ENCODE assay signal across 8 cellular contexts in genomic region chr6:166097914-166098522, GRCh38.
DNase-seq lines count a peak whose midpoint lies in the region; ATAC-seq and TF ChIP-seq lines count a peak whose summit lies in the region.

No MANE protein-coding gene starts in this region.

- H3K27ac ChIP-seq in mesenchymal stem cell (ENCODE audit: low read length, poor library complexity, severe bottlenecking) = no peak overlapping the region

- peak overlapping the region in 1 of 2 donors; percentile 30 for H3K4me3 Mint-ChIP-seq in effector memory CD8-positive, alpha-beta T cell

- H3K9me3 Mint-ChIP-seq in effector memory CD8-positive, alpha-beta T cell = peaks cover 0 to 6% of the 10 kb centered on the region in 2 donors

- H3K23ac ChIP-seq in mesenchymal stem cell (ENCODE audit: low read length in 2 of 2) = no peak overlapping the region

- H3K36me3 ChIP-seq in mesenchymal stem cell (ENCODE audit: control insufficient read depth in 1 of 2, insufficient read depth in 2 of 2, low read depth in 1 of 2, low read length in 2 of 2) = no peaks in the 10 kb centered on the region

- peak; percentile 64 for DNase-seq in DMS53 (lab: John Stamatoyannopoulos, UW)
- peak; percentile 52 for DNase-seq in activated CD4-positive, alpha-beta T cell treated with anti-CD3 and anti-CD28 coated beads, Interleukin-2, amount 50 U/mL, for 1 hour
- peak; percentile 30 to 38 (median 34) for DNase-seq in effector memory CD8-positive, alpha-beta T cell
- peak; percentile 83 for DNase-seq in mesenchymal stem cell
- DNase-seq in stimulated activated CD8-positive, alpha-beta memory T cell treated with anti-CD3 and anti-CD28 coated beads, Interleukin-12 subunit alpha, Interleukin-12 subunit beta, amount 100 ng/mL, for 4 hours (ENCODE audit: low read depth) = peak; percentile 14

- no peak overlapping the region for H3K14ac ChIP-seq in mesenchymal stem cell (ENCODE audit: low read length in 2 of 2)

- H4K8ac ChIP-seq in mesenchymal stem cell (ENCODE audit: low read length) = no peak overlapping the region

- no peak overlapping the region for H2BK120ac ChIP-seq in mesenchymal stem cell (ENCODE audit: low read depth, low read length)

- ATAC-seq in GM21526 (IDR thresholded peaks at IDR 0.05; ENCODE audit: low FRiP score, unreplicated experiment) = peak; percentile 91
- ATAC-seq in effector memory CD8-positive, alpha-beta T cell (replicated peaks) = peak; percentile 48
- no peak for ATAC-seq in GM19397 (IDR thresholded peaks at IDR 0.05; ENCODE audit: unreplicated experiment)

- H3K27ac Mint-ChIP-seq in effector memory CD8-positive, alpha-beta T cell = no peak overlapping the region

- H2BK15ac ChIP-seq in mesenchymal stem cell (ENCODE audit: low read depth, poor library complexity, severe bottlenecking) = no peak overlapping the region

- peak overlapping the region; percentile 49 for H3K4me2 ChIP-seq in mesenchymal stem cell (ENCODE audit: low read length, poor library complexity, severe bottlenecking)

- TF ChIP-seq CTCF in LNCAP (IDR thresholded peaks at IDR 0.05) = peak; percentile 95

- H3K4me1 Mint-ChIP-seq in effector memory CD8-positive, alpha-beta T cell (ENCODE audit: low read depth in 2 of 2) = peaks cover 0 to 2% of the 10 kb centered on the region in 2 donors

- WGBS in mesenchymal stem cell = 36% methylated on average over 18 of the region's 19 CpGs

- no peaks in the 10 kb centered on the region for H3K36me3 Mint-ChIP-seq in effector memory CD8-positive, alpha-beta T cell (ENCODE audit: insufficient read depth)

- H2BK5ac ChIP-seq in mesenchymal stem cell (ENCODE audit: low read depth, low read length, poor library complexity, severe bottlenecking) = no peak overlapping the region

- no peak overlapping the region for H3K4ac ChIP-seq in mesenchymal stem cell (ENCODE audit: low read depth in 1 of 2, low read length in 2 of 2)

- peak overlapping the region; percentile 80 for H3K9ac ChIP-seq in mesenchymal stem cell (ENCODE audit: low read length)

- H3K4me1 ChIP-seq in mesenchymal stem cell (ENCODE audit: control insufficient read depth, insufficient read depth, low read depth, low read length) = no peaks in the 10 kb centered on the region

- H3K9me3 ChIP-seq in mesenchymal stem cell (ENCODE audit: control insufficient read depth, low read length) = peaks cover 14% of the 10 kb centered on the region

- no peak overlapping the region for H2BK12ac ChIP-seq in mesenchymal stem cell (ENCODE audit: low read length in 2 of 2)

- H2AFZ ChIP-seq in mesenchymal stem cell (ENCODE audit: low read depth, low read length) = no peak overlapping the region

- H3K18ac ChIP-seq in mesenchymal stem cell (ENCODE audit: low read depth in 1 of 2, low read length in 2 of 2) = no peak overlapping the region

- no peak overlapping the region for H2AK5ac ChIP-seq in mesenchymal stem cell (ENCODE audit: low read length, severe bottlenecking)

- H4K91ac ChIP-seq in mesenchymal stem cell (ENCODE audit: low read length) = no peak overlapping the region

- peaks cover 0 to 29% of the 10 kb centered on the region in 2 experiments for H3K27me3 ChIP-seq in mesenchymal stem cell (ENCODE audit: control insufficient read depth in 1 of 2, insufficient read depth in 1 of 2, low read length in 2 of 2)

- H3K4me3 ChIP-seq in mesenchymal stem cell (ENCODE audit: insufficient read depth in 1 of 2, low read depth in 1 of 2, low read length in 2 of 2) = peak overlapping the region in 1 of 2 experiments; percentile 68

- H3K27me3 Mint-ChIP-seq in effector memory CD8-positive, alpha-beta T cell = peaks cover 40 to 67% of the 10 kb centered on the region in 2 donors

- no peaks in the 10 kb centered on the region for H3K79me1 ChIP-seq in mesenchymal stem cell (replicated peaks; ENCODE audit: low read length, poor library complexity, severe bottlenecking)

Comparison
In these comparisons a context has a peak if more than half of its experiments do, and no peak if none do; other contexts are left out.
1. DNase-seq: peak in every context shown above with its lines; median percentile 83 in mesenchymal stem cell; 64 in DMS53; 52 in activated CD4-positive, alpha-beta T cell treated with anti-CD3 and anti-CD28 coated beads, Interleukin-2, amount 50 U/mL, for 1 hour; 34 in effector memory CD8-positive, alpha-beta T cell; 14 in stimulated activated CD8-positive, alpha-beta memory T cell treated with anti-CD3 and anti-CD28 coated beads, Interleukin-12 subunit alpha, Interleukin-12 subunit beta, amount 100 ng/mL, for 4 hours.